Comparison of ENCODE assay signal across 9 cellular contexts in genomic region chr9:105842023-105842644, GRCh38.
DNase-seq lines count a peak whose midpoint lies in the region; ATAC-seq and TF ChIP-seq lines count a peak whose summit lies in the region.
"Had no signal": no experiment of that assay in that cellular context is flagged by ENCODE, and none has a peak within 500 bp of the region (broad histone marks: within the 10 kb centered on the region; RNA-seq: fewer than 3 reads in every experiment).

No MANE protein-coding gene starts in this region.

- H3K27me3 Mint-ChIP-seq in activated CD8-positive, alpha-beta T cell treated with anti-CD3 and anti-CD28 coated beads, Interleukin-2, amount 10 ng/mL, durations not matched to agents 7 days and 5 days (ENCODE audit: low read depth): no peaks in the 10 kb centered on the region
- H3K27me3 Mint-ChIP-seq: stimulated activated naive CD8-positive, alpha-beta T cell treated with anti-CD3 and anti-CD28 coated beads, Interleukin-15, Interleukin-2, amounts not matched to agents 100 ng/mL and 50 ng/mL, for 24 hours had no signal

- H3K4me1 ChIP-seq in thoracic aorta (ENCODE audit: control insufficient read depth in 1 of 2, low read depth in 2 of 2): no peaks in the 10 kb centered on the region

- H3K4me3 Mint-ChIP-seq in activated CD8-positive, alpha-beta T cell treated with anti-CD3 and anti-CD28 coated beads, Interleukin-2, amount 10 ng/mL, durations not matched to agents 7 days and 5 days: no peak overlapping the region
- H3K4me3 Mint-ChIP-seq: stimulated activated naive CD8-positive, alpha-beta T cell treated with anti-CD3 and anti-CD28 coated beads, Interleukin-15, Interleukin-2, amounts not matched to agents 100 ng/mL and 50 ng/mL, for 24 hours had no signal

- H3K36me3 ChIP-seq in thoracic aorta: no peaks in the 10 kb centered on the region

- CTCF ChIA-PET in activated CD8-positive, alpha-beta T cell treated with anti-CD3 and anti-CD28 coated beads, Interleukin-2, amount 10 ng/mL, durations not matched to agents 7 days and 5 days (lab: Charles Lee): interaction anchor here (0.7 to 12.3 kb wide), 18 partner anchors 8 to 113 kb away, joined by 3 to 245 read pairs (median 4); no protein-coding TSS in a partner anchor

- TF ChIP-seq CTCF in GM12865 (IDR thresholded peaks at IDR 0.05; ENCODE audit: insufficient read depth, low read depth, low read length, missing control alignments) (peak; percentile 71), thoracic aorta (IDR thresholded peaks at IDR 0.05) (peak; percentile 20)

- H3K36me3 Mint-ChIP-seq in activated CD8-positive, alpha-beta T cell treated with anti-CD3 and anti-CD28 coated beads, Interleukin-2, amount 10 ng/mL, durations not matched to agents 7 days and 5 days (ENCODE audit: low read depth): no peaks in the 10 kb centered on the region

- no peaks in the 10 kb centered on the region for H3K27me3 ChIP-seq in thoracic aorta (replicated peaks; ENCODE audit: insufficient read depth)

- DNase-seq in AG08396 (ENCODE audit: low spot score): peak; percentile 37
- DNase-seq in GM12865 (ENCODE audit: low read depth): peak; percentile 48
- DNase-seq in M059J (ENCODE audit: low read depth): peak; percentile 7
- DNase-seq in activated CD8-positive, alpha-beta T cell treated with anti-CD3 and anti-CD28 coated beads, Interleukin-2, amount 10 ng/mL, durations not matched to agents 7 days and 5 days: peak; percentile 57
- DNase-seq in iris pigment epithelial cell (ENCODE audit: low read depth): peak; percentile 38
- no peak for DNase-seq in thoracic aorta (ENCODE audit: low spot score)
- DNase-seq in NCI-H526 treated with DMSO at 0.1 percent for 48 hours (lab: John Stamatoyannopoulos, UW): no peak

- H3K9me3 Mint-ChIP-seq in activated CD8-positive, alpha-beta T cell treated with anti-CD3 and anti-CD28 coated beads, Interleukin-2, amount 10 ng/mL, durations not matched to agents 7 days and 5 days (ENCODE audit: insufficient read depth): no peaks in the 10 kb centered on the region
- H3K9me3 Mint-ChIP-seq: stimulated activated naive CD8-positive, alpha-beta T cell treated with anti-CD3 and anti-CD28 coated beads, Interleukin-15, Interleukin-2, amounts not matched to agents 100 ng/mL and 50 ng/mL, for 24 hours had no signal

- H3K27ac Mint-ChIP-seq in activated CD8-positive, alpha-beta T cell treated with anti-CD3 and anti-CD28 coated beads, Interleukin-2, amount 10 ng/mL, durations not matched to agents 7 days and 5 days: no peak overlapping the region
- H3K27ac Mint-ChIP-seq: stimulated activated naive CD8-positive, alpha-beta T cell treated with anti-CD3 and anti-CD28 coated beads, Interleukin-15, Interleukin-2, amounts not matched to agents 100 ng/mL and 50 ng/mL, for 24 hours had no signal

- H3K4me1 Mint-ChIP-seq in activated CD8-positive, alpha-beta T cell treated with anti-CD3 and anti-CD28 coated beads, Interleukin-2, amount 10 ng/mL, durations not matched to agents 7 days and 5 days (ENCODE audit: low read depth): no peaks in the 10 kb centered on the region

- no peak for ATAC-seq in activated CD8-positive, alpha-beta T cell treated with anti-CD3 and anti-CD28 coated beads, Interleukin-2, amount 10 ng/mL, durations not matched to agents 7 days and 5 days
- ATAC-seq in thoracic aorta (ENCODE audit: insufficient number of reproducible peaks, low FRiP score, low read depth) (no peak), GM21360 (IDR thresholded peaks at IDR 0.05; ENCODE audit: unreplicated experiment) (no peak)

- POLR2A ChIA-PET in activated CD8-positive, alpha-beta T cell treated with anti-CD3 and anti-CD28 coated beads, Interleukin-2, amount 10 ng/mL, durations not matched to agents 7 days and 5 days (lab: Charles Lee): no interaction called here

- no peaks in the 10 kb centered on the region for H3K9me3 ChIP-seq in thoracic aorta

- H3K27ac ChIP-seq in thoracic aorta: no peak overlapping the region

- H3K4me3 ChIP-seq in GM12865 (ENCODE audit: low read depth, low read length): no peak overlapping the region
- no peak overlapping the region for H3K4me3 ChIP-seq in thoracic aorta

Comparison
In these comparisons a context has a peak if more than half of its experiments do, and no peak if none do; other contexts are left out.
1. DNase-seq: peak in AG08396 (single experiment), GM12865 (single experiment), M059J (single experiment), activated CD8-positive, alpha-beta T cell treated with anti-CD3 and anti-CD28 coated beads, Interleukin-2, amount 10 ng/mL, durations not matched to agents 7 days and 5 days (single experiment) and iris pigment epithelial cell (single experiment); none in thoracic aorta (single experiment) and NCI-H526 treated with DMSO at 0.1 percent for 48 hours (single experiment).